Comparison of ENCODE assay signal across 26 cellular contexts in genomic region chr14:73471582-73472181, GRCh38.
"Had no signal": no experiment of that assay in that cellular context is flagged by ENCODE, and none has a peak within 500 bp of the region (broad histone marks: within the 10 kb centered on the region; RNA-seq: fewer than 3 reads in every experiment).

No MANE protein-coding gene starts in this region.

- H3K36me3 ChIP-seq: esophagus squamous epithelium, heart right ventricle, left lung, ovary, prostate gland had no signal

- H3K36me3 Mint-ChIP-seq: activated naive CD4-positive, alpha-beta T cell treated with anti-CD3 and anti-CD28 coated beads, Interleukin-2, amount 50 U/mL, for 72 hours had no signal

- H3K27ac ChIP-seq: epithelial cell of prostate, esophagus squamous epithelium, heart right ventricle, left lung, ovary, prostate gland, skin epidermis, testis had no signal

- DNase-seq: activated CD4-positive, CD25-positive, alpha-beta regulatory T cell treated with anti-CD3 and anti-CD28 coated beads, Interleukin-2, amount 50 U/mL, for 72 hours; activated CD8-positive, alpha-beta T cell treated with anti-CD3 and anti-CD28 coated beads for 36 hours; activated naive CD4-positive, alpha-beta T cell; activated T-cell treated with anti-CD3 and anti-CD28 coated beads for 4 hours; activated T-cell treated with anti-CD3 and anti-CD28 coated beads, Interleukin-2, amount 50 U/mL, for 72 hours; effector CD4-positive, alpha-beta T cell; esophagus squamous epithelium; foreskin melanocyte; heart right ventricle; left lung; ovary; stimulated activated CD4-positive, alpha-beta T cell treated with anti-CD3 and anti-CD28 coated beads, Interleukin-12 subunit alpha, Interleukin-12 subunit beta, amount 100 ng/mL, for 4 hours; stimulated activated CD4-positive, alpha-beta T cell treated with anti-CD3 and anti-CD28 coated beads, Interleukin-4, amount 100 ng/mL, for 1 hour; stimulated activated naive CD8-positive, alpha-beta T cell treated with anti-CD3 and anti-CD28 coated beads, Interleukin-15, Interleukin-2, amounts not matched to agents 100 U/mL and 50 U/mL, for 24 hours; T1000 had no signal

- H3K4me1 ChIP-seq: esophagus squamous epithelium, prostate gland, testis had no signal

- H3K9me3 Mint-ChIP-seq: activated CD4-positive, alpha-beta T cell treated with anti-CD3 and anti-CD28 coated beads, Interleukin-2, amount 10 ng/mL, durations not matched to agents 7 days and 5 days; activated CD8-positive, alpha-beta T cell treated with anti-CD3 and anti-CD28 coated beads for 36 hours; activated naive CD4-positive, alpha-beta T cell treated with anti-CD3 and anti-CD28 coated beads, Interleukin-2, amount 50 U/mL, for 72 hours; activated T-cell treated with anti-CD3 and anti-CD28 coated beads, Interleukin-2, amount 50 U/mL, for 72 hours; nephron had no signal

- FAIRE-seq: colon, endometrium, urothelium cell line had no signal

- H3K27ac Mint-ChIP-seq: activated CD4-positive, alpha-beta T cell treated with anti-CD3 and anti-CD28 coated beads, Interleukin-2, amount 10 ng/mL, durations not matched to agents 7 days and 5 days; activated CD8-positive, alpha-beta T cell treated with anti-CD3 and anti-CD28 coated beads for 36 hours; activated naive CD4-positive, alpha-beta T cell treated with anti-CD3 and anti-CD28 coated beads, Interleukin-2, amount 50 U/mL, for 72 hours; activated T-cell treated with anti-CD3 and anti-CD28 coated beads, Interleukin-2, amount 50 U/mL, for 72 hours; nephron had no signal

- ATAC-seq: stimulated activated naive CD8-positive, alpha-beta T cell treated with anti-CD3 and anti-CD28 coated beads, Interleukin-15, Interleukin-2, amounts not matched to agents 100 U/mL and 50 U/mL, for 24 hours had no signal

- H3K27me3 Mint-ChIP-seq: activated CD4-positive, alpha-beta T cell treated with anti-CD3 and anti-CD28 coated beads, Interleukin-2, amount 10 ng/mL, durations not matched to agents 7 days and 5 days; activated CD8-positive, alpha-beta T cell treated with anti-CD3 and anti-CD28 coated beads for 36 hours had no signal

- H3K4me1 Mint-ChIP-seq: nephron had no signal

- H3K27me3 ChIP-seq: esophagus squamous epithelium, heart right ventricle, left lung, ovary, testis had no signal

- H3K4me3 ChIP-seq: esophagus squamous epithelium, heart right ventricle, left lung, lung, ovary, prostate gland, skin epidermis, testis had no signal

- H3K4me3 Mint-ChIP-seq: activated CD4-positive, alpha-beta T cell treated with anti-CD3 and anti-CD28 coated beads, Interleukin-2, amount 10 ng/mL, durations not matched to agents 7 days and 5 days; activated CD8-positive, alpha-beta T cell treated with anti-CD3 and anti-CD28 coated beads for 36 hours; activated T-cell treated with anti-CD3 and anti-CD28 coated beads, Interleukin-2, amount 50 U/mL, for 72 hours; nephron had no signal

- H3K9me3 ChIP-seq: esophagus squamous epithelium, heart right ventricle, left lung, ovary, prostate gland, testis had no signal
